24 cellular contexts compared by ENCODE assay signal in genomic region chr11:131980199-131980598, GRCh38.
"Had no signal": no experiment of that assay in that cellular context is flagged by ENCODE, and none has a peak within 500 bp of the region (broad histone marks: within the 10 kb centered on the region; RNA-seq: fewer than 3 reads in every experiment).

No MANE protein-coding gene starts in this region.

- ATAC-seq: effector memory CD8-positive, alpha-beta T cell; esophagus mucosa; foreskin keratinocyte; gastroesophageal sphincter; heart left ventricle; left lung; left ventricle myocardium superior; lower lobe of right lung; naive thymus-derived CD4-positive, alpha-beta T cell had no signal

- H3K36me3 ChIP-seq: colonic mucosa, esophagus squamous epithelium, gastroesophageal sphincter, heart left ventricle, left lung, lower lobe of right lung had no signal

- H3K79me2 ChIP-seq: hepatocyte had no signal

- H3K27me3 ChIP-seq: colonic mucosa, esophagus squamous epithelium, foreskin keratinocyte had no signal

- H3K9me3 ChIP-seq: colonic mucosa, esophagus squamous epithelium, gastroesophageal sphincter, lower lobe of right lung had no signal

- H3K4me1 ChIP-seq: colonic mucosa, esophagus squamous epithelium, gastroesophageal sphincter, heart left ventricle, left lung, lower lobe of right lung had no signal

- H2AFZ ChIP-seq: hepatocyte had no signal

- H3K4me3 ChIP-seq: colonic mucosa, esophagus squamous epithelium, gastroesophageal sphincter, heart left ventricle, hepatocyte, left lung, lower lobe of right lung had no signal

- H3K27ac ChIP-seq: colonic mucosa, epithelial cell of prostate, esophagus squamous epithelium, foreskin keratinocyte, gastroesophageal sphincter, heart left ventricle, hepatocyte, left lung, lower lobe of right lung had no signal

- H3K4me2 ChIP-seq: hepatocyte had no signal

- DNase-seq: colonic mucosa; cortex of kidney; effector CD8-positive, alpha-beta T cell; effector memory CD8-positive, alpha-beta T cell; endodermal cell; erythroblast; esophagus squamous epithelium; foreskin keratinocyte; heart left ventricle; hypothalamus; immature natural killer cell; islet precursor cell; kidney; kidney glomerular epithelial cell; left lung; left ventricle myocardium superior; lower lobe of right lung; mesendoderm; midbrain; naive thymus-derived CD4-positive, alpha-beta T cell had no signal
